14 cellular contexts compared by ENCODE assay signal in genomic region chrX:41045960-41046567, GRCh38. TPM values are rescaled to one million over a fixed set of nuclear protein-coding genes. Genes with fewer than 3 reads are reported as not detected.
A peak's percentile ranks its signal among the peaks of the same experiment; 100 is the strongest.
DNase-seq lines count a peak whose midpoint lies in the region; ATAC-seq and TF ChIP-seq lines count a peak whose summit lies in the region.
"Had no signal": no experiment of that assay in that cellular context is flagged by ENCODE, and none has a peak within 500 bp of the region (broad histone marks: within the 10 kb centered on the region; RNA-seq: fewer than 3 reads in every experiment).

No MANE protein-coding gene starts in this region.

- no peaks in the 10 kb centered on the region for H3K36me3 Mint-ChIP-seq in neural progenitor cell
- no peaks in the 10 kb centered on the region for H3K36me3 Mint-ChIP-seq in stimulated activated naive B cell treated with anti-CD40 and anti-IgM and Interleukin-4, amounts not matched to agents 10 μg/mL and 1 μg/mL and 100 μg/mL, for 72 hours
- H3K36me3 Mint-ChIP-seq: CD14-positive monocyte had no signal

- H3K9me3 Mint-ChIP-seq in neural progenitor cell, result peaks cover 10% of the 10 kb centered on the region
- H3K9me3 Mint-ChIP-seq in stimulated activated naive B cell treated with anti-CD40 and anti-IgM and Interleukin-4, amounts not matched to agents 10 μg/mL and 1 μg/mL and 100 μg/mL, for 72 hours, result no peaks in the 10 kb centered on the region
- H3K9me3 Mint-ChIP-seq: activated T-helper 1 cell treated with anti-CD3 and anti-CD28 coated beads, Interleukin-12 subunit alpha, Interleukin-12 subunit beta, Interleukin-2, Interleukin-4 antibody, amounts not matched to agents 30 ng/mL and 10 ng/mL and 1 ng/mL, durations not matched to agents 14 hours and 24 hours and 36 hours had no signal

- CTCF ChIA-PET in Panc1 (lab: Charles Lee), result no interaction called here

- ATAC-seq in Panc1 (peak; percentile 60), GM19463 (IDR thresholded peaks at IDR 0.05; ENCODE audit: unreplicated experiment) (no peak), HG03378 (IDR thresholded peaks at IDR 0.05; ENCODE audit: unreplicated experiment) (no peak)
- no peak for ATAC-seq in stimulated activated naive B cell treated with anti-CD40 and anti-IgM and Interleukin-4, amounts not matched to agents 10 μg/mL and 1 μg/mL and 100 μg/mL, for 72 hours (replicated peaks)

- H3K4me3 ChIP-seq in Panc1 (ENCODE audit: low read depth in 2 of 2, low read length in 2 of 2) (no peak overlapping the region), fibroblast of pulmonary artery (replicated peaks; ENCODE audit: low read depth, low read length) (no peak overlapping the region), neural progenitor cell (no peak overlapping the region)

- H2AFZ ChIP-seq in neural progenitor cell (replicated peaks), result peak overlapping the region; percentile 16

- H3K27ac Mint-ChIP-seq in neural progenitor cell, result no peak overlapping the region
- no peak overlapping the region for H3K27ac Mint-ChIP-seq in stimulated activated naive B cell treated with anti-CD40 and anti-IgM and Interleukin-4, amounts not matched to agents 10 μg/mL and 1 μg/mL and 100 μg/mL, for 72 hours
- H3K27ac Mint-ChIP-seq: activated T-helper 1 cell treated with anti-CD3 and anti-CD28 coated beads, Interleukin-12 subunit alpha, Interleukin-12 subunit beta, Interleukin-2, Interleukin-4 antibody, amounts not matched to agents 30 ng/mL and 10 ng/mL and 1 ng/mL, durations not matched to agents 14 hours and 24 hours and 36 hours; CD14-positive monocyte; nephron progenitor cell had no signal

- peaks cover 7% of the 10 kb centered on the region for H3K4me1 Mint-ChIP-seq in neural progenitor cell
- peaks cover 1 to 13% of the 10 kb centered on the region in 2 donors for H3K4me1 Mint-ChIP-seq in stimulated activated naive B cell treated with anti-CD40 and anti-IgM and Interleukin-4, amounts not matched to agents 10 μg/mL and 1 μg/mL and 100 μg/mL, for 72 hours
- H3K4me1 Mint-ChIP-seq: nephron progenitor cell had no signal

- no peaks in the 10 kb centered on the region for H3K27me3 Mint-ChIP-seq in neural progenitor cell (ENCODE audit: insufficient read depth, low read depth)
- peaks cover 0 to 18% of the 10 kb centered on the region in 2 donors for H3K27me3 Mint-ChIP-seq in stimulated activated naive B cell treated with anti-CD40 and anti-IgM and Interleukin-4, amounts not matched to agents 10 μg/mL and 1 μg/mL and 100 μg/mL, for 72 hours

- no peaks in the 10 kb centered on the region for H3K79me2 ChIP-seq in neural progenitor cell (ENCODE audit: low read depth)

- no peak overlapping the region for H3K4me3 Mint-ChIP-seq in neural progenitor cell
- H3K4me3 Mint-ChIP-seq in stimulated activated naive B cell treated with anti-CD40 and anti-IgM and Interleukin-4, amounts not matched to agents 10 μg/mL and 1 μg/mL and 100 μg/mL, for 72 hours, result no peak overlapping the region
- H3K4me3 Mint-ChIP-seq: activated T-helper 1 cell treated with anti-CD3 and anti-CD28 coated beads, Interleukin-12 subunit alpha, Interleukin-12 subunit beta, Interleukin-2, Interleukin-4 antibody, amounts not matched to agents 30 ng/mL and 10 ng/mL and 1 ng/mL, durations not matched to agents 14 hours and 24 hours and 36 hours; CD14-positive monocyte; nephron progenitor cell had no signal

- no peaks in the 10 kb centered on the region for H4K20me1 ChIP-seq in neural progenitor cell (ENCODE audit: low read depth)

- POLR2A ChIA-PET in Panc1 (lab: Charles Lee), result no interaction called here

- no peaks in the 10 kb centered on the region for H3K9me3 ChIP-seq in Panc1 (ENCODE audit: control insufficient read depth, insufficient read depth, low read depth, low read length)
- H3K9me3 ChIP-seq in neural progenitor cell (ENCODE audit: low read depth), result no peaks in the 10 kb centered on the region

- peak; percentile 31 for DNase-seq in AG20443 (ENCODE audit: low spot score)
- no peak for DNase-seq in Panc1 (ENCODE audit: low read depth, low spot score)
- DNase-seq in fibroblast of pulmonary artery (ENCODE audit: low read depth), result peak; percentile 82
- peak; percentile 68 for DNase-seq in neural progenitor cell (ENCODE audit: low spot score)
- no peak for DNase-seq in HuH-7 (ENCODE audit: low spot score)
- DNase-seq in stimulated activated naive B cell treated with anti-CD40 and anti-IgM and Interleukin-4, amounts not matched to agents 10 μg/mL and 1 μg/mL and 100 μg/mL, for 72 hours, result no peak
- DNase-seq: caudate nucleus; NCI-H1436 treated with DMSO at 0.1 percent for 48 hours; nephron progenitor cell; stimulated activated CD4-positive, alpha-beta T cell treated with anti-CD3 and anti-CD28 coated beads, Interleukin-12 subunit alpha, Interleukin-12 subunit beta, amount 100 ng/mL, for 4 hours had no signal

- intact Hi-C loops in Panc1 (cut with micrococcal nuclease; ENCODE audit: unreplicated experiment), result no loop called here

- peaks cover 12% of the 10 kb centered on the region for H3F3A ChIP-seq in neural progenitor cell (ENCODE audit: low read depth)

- no peaks in the 10 kb centered on the region for H3K4me1 ChIP-seq in Panc1 (ENCODE audit: control insufficient read depth, insufficient read depth, low read length)
- peaks cover 21% of the 10 kb centered on the region for H3K4me1 ChIP-seq in neural progenitor cell

- no peak overlapping the region for H3K9ac ChIP-seq in neural progenitor cell

- in situ Hi-C loops in Panc1 (cut with HindIII; ENCODE audit: low pct_unique_long_range_greater_than_20kb, low sequenced_read_pairs), result no loop called here

- H3K36me3 ChIP-seq in Panc1 (ENCODE audit: control insufficient read depth, insufficient read depth, low read length) (no peaks in the 10 kb centered on the region), neural progenitor cell (no peaks in the 10 kb centered on the region)

- peak overlapping the region; percentile 1 for H3K4me2 ChIP-seq in neural progenitor cell

- no peaks in the 10 kb centered on the region for H3K27me3 ChIP-seq in Panc1 (ENCODE audit: control insufficient read depth, insufficient read depth, low read length)
- H3K27me3 ChIP-seq in neural progenitor cell, result no peaks in the 10 kb centered on the region

- H3K27ac ChIP-seq in Panc1 (ENCODE audit: low read length) (no peak overlapping the region), neural progenitor cell (no peak overlapping the region)

- no TSS peak for BruUV-seq in Panc1 (replicated peaks; lab: Mats Ljungman, UMichigan)

- no peak for TF ChIP-seq CTCF in Panc1 (IDR thresholded peaks at IDR 0.05)
- TF ChIP-seq CTCF in fibroblast of pulmonary artery (IDR thresholded peaks at IDR 0.05; ENCODE audit: low read length, missing control alignments), result no peak
- TF ChIP-seq CTCF in neural progenitor cell (IDR thresholded peaks at IDR 0.05), result no peak

RNA-seq across cellular contexts. Expression of gene USP9X, which starts 39.2 kb away (rescaled TPM):
- total RNA-seq in Panc1 (2021; ENCODE audit: unreplicated experiment) (44.4 TPM), neural progenitor cell (ENCODE audit: low replicate concordance) (92.5 and 115 TPM in 2 replicates)
- 15.4 TPM for polyA plus RNA-seq in Panc1 (2012; ENCODE audit: insufficient read length)

Comparison
In these comparisons a context has a peak if more than half of its experiments do, and no peak if none do; other contexts are left out.
1. DNase-seq: peak in AG20443 (single experiment), fibroblast of pulmonary artery (single experiment) and neural progenitor cell (single experiment); none in Panc1 (single experiment), HuH-7 (single experiment) and stimulated activated naive B cell treated with anti-CD40 and anti-IgM and Interleukin-4, amounts not matched to agents 10 μg/mL and 1 μg/mL and 100 μg/mL, for 72 hours (single experiment).